In genomic region chr17:59378621-59379194, GRCh38 we compare ENCODE assay signal across 9 cellular contexts. TPM values are rescaled to one million over a fixed set of nuclear protein-coding genes. Genes with fewer than 3 reads are reported as not detected.
DNase-seq lines count a peak whose midpoint lies in the region; ATAC-seq and TF ChIP-seq lines count a peak whose summit lies in the region.
"Had no signal": no experiment of that assay in that cellular context is flagged by ENCODE, and none has a peak within 500 bp of the region (broad histone marks: within the 10 kb centered on the region; RNA-seq: fewer than 3 reads in every experiment).

No MANE protein-coding gene starts in this region.

- H3K27me3 ChIP-seq in AG04450 (ENCODE audit: control insufficient read depth, insufficient read depth, low read length) (no peaks in the 10 kb centered on the region), H7 (ENCODE audit: control insufficient read depth, insufficient read depth, low read length) (no peaks in the 10 kb centered on the region)

- POLR2A ChIA-PET in AG04450 (lab: Yijun Ruan, JAX) = interaction anchor here (0.6 to 1.9 kb wide), 2 partner anchors 16 to 46 kb away, joined by 5 to 6 read pairs; no protein-coding TSS in a partner anchor

- H3K36me3 ChIP-seq in H7 (replicated peaks; ENCODE audit: control insufficient read depth, insufficient read depth, low read length) = no peaks in the 10 kb centered on the region

- no peak for TF ChIP-seq CTCF in AG04450 (IDR thresholded peaks at IDR 0.05; ENCODE audit: low read depth, low read length)
- no peak for TF ChIP-seq CTCF in fibroblast of the aortic adventitia (IDR thresholded peaks at IDR 0.05; ENCODE audit: insufficient read depth, low read length)

- H3K27ac ChIP-seq in AG04450 (ENCODE audit: low read depth, low read length) = peak overlapping the region; percentile 52

- no peaks in the 10 kb centered on the region for H3K27me3 Mint-ChIP-seq in T-helper 17 cell
- H3K27me3 Mint-ChIP-seq: CD4-positive, CD25-positive, alpha-beta regulatory T cell had no signal

- DNase-seq in AG04450 (ENCODE audit: low read depth, low spot score) = peak; percentile 47
- DNase-seq in T-helper 17 cell = no peak
- peak; percentile 81 for DNase-seq in fibroblast of the aortic adventitia (ENCODE audit: low read depth)
- DNase-seq in non-pigmented ciliary epithelial cell (ENCODE audit: low read depth) = peak; percentile 82
- no peak for DNase-seq in posterior cingulate gyrus
- DNase-seq in GF-D8 (lab: John Stamatoyannopoulos, UW) = no peak
- DNase-seq in H7 = no peak
- DNase-seq: CD4-positive, CD25-positive, alpha-beta regulatory T cell had no signal

- no peaks in the 10 kb centered on the region for H3K36me3 Mint-ChIP-seq in T-helper 17 cell (ENCODE audit: low read depth)

- CTCF ChIA-PET in AG04450 (lab: Charles Lee) = interaction anchor here (1.5 to 1.6 kb wide), 2 partner anchors 49 to 63 kb away, joined by 3 read pairs; no protein-coding TSS in a partner anchor

- H3K27ac Mint-ChIP-seq in T-helper 17 cell = peak overlapping the region; percentile 27

- H3K4me3 Mint-ChIP-seq in T-helper 17 cell = no peak overlapping the region

- peaks cover 30% of the 10 kb centered on the region for H3K4me1 Mint-ChIP-seq in T-helper 17 cell

- intact Hi-C loops in posterior cingulate gyrus (cut with DNase I) = no loop called here

- no peak for ATAC-seq in T-helper 17 cell
- no peak for ATAC-seq in GM19455 (IDR thresholded peaks at IDR 0.05; ENCODE audit: unreplicated experiment)

- H3K9me3 ChIP-seq in AG04450 (ENCODE audit: control insufficient read depth, insufficient read depth, low read length) (no peaks in the 10 kb centered on the region), T-helper 17 cell (ENCODE audit: control insufficient read depth, low read length, poor library complexity, severe bottlenecking) (no peaks in the 10 kb centered on the region)

- H3K4me3 ChIP-seq in AG04450 (ENCODE audit: low read depth, low read length) = no peak overlapping the region
- no peak overlapping the region for H3K4me3 ChIP-seq in fibroblast of the aortic adventitia (ENCODE audit: low read depth, low read length)
- no peak overlapping the region for H3K4me3 ChIP-seq in H7 (ENCODE audit: insufficient read depth, low read depth, low read length)

RNA-seq across cellular contexts. Expression of gene YPEL2, which starts 47.3 kb away (rescaled TPM):
- polyA plus RNA-seq in AG04450 (2011; rRNA removed) = 6.0 and 7.7 TPM in 2 replicates
- polyA minus RNA-seq in AG04450 (2011; rRNA and poly(A)+ RNA removed) = 10.9 and 15.0 TPM in 2 replicates
- total RNA-seq in T-helper 17 cell (10 to 100 TPM; 23.6 to 44.0 TPM), fibroblast of the aortic adventitia (ENCODE audit: low replicate concordance) (10.8 and 22.7 TPM in 2 replicates)
- total RNA-seq in H7 (2014; rRNA removed; shearing (Covaris generic)) = 0.63 and 2.4 TPM in 2 replicates

Comparison
In these comparisons a context has a peak if more than half of its experiments do, and no peak if none do; other contexts are left out.
1. DNase-seq: peak in AG04450 (single experiment), fibroblast of the aortic adventitia (single experiment) and non-pigmented ciliary epithelial cell (single experiment); none in T-helper 17 cell (0 of 3), posterior cingulate gyrus (0 of 10), GF-D8 (single experiment) and H7 (single experiment).